In genomic region chr1:148756246-148756645, GRCh38 we compare ENCODE assay signal across 9 cellular contexts. TPM values are rescaled to one million over a fixed set of nuclear protein-coding genes. Genes with fewer than 3 reads are reported as not detected.
DNase-seq lines count a peak whose midpoint lies in the region; ATAC-seq, FAIRE-seq and TF ChIP-seq lines count a peak whose summit lies in the region.
"Not testable (repeated sequence)": the region's sequence is repeated elsewhere in the genome, so short reads cannot be mapped to it uniquely, and the experiment has no call there.
"Had no signal": no experiment of that assay in that cellular context is flagged by ENCODE, and none has a peak within 500 bp of the region (broad histone marks: within the 10 kb centered on the region; RNA-seq: fewer than 3 reads in every experiment).

No MANE protein-coding gene starts in this region.

- no CpG with 5 or more reads among the region's 2 CpGs for WGBS in K562 (ENCODE audit: insufficient coverage, low coverage, missing lambda C conversion rate)

- H3K4me2 ChIP-seq in PC-3 (ENCODE audit: low read length); K562 (ENCODE audit: insufficient read depth, low read length): not testable (repeated sequence)

- not testable (repeated sequence) for H3K27me3 ChIP-seq in PC-3 (ENCODE audit: low read length); K562 (ENCODE audit: control insufficient read depth in 2 of 2, insufficient read depth in 2 of 2, low read length in 2 of 2); foreskin keratinocyte

- H3K36me3 Mint-ChIP-seq in activated CD4-positive, alpha-beta T cell treated with anti-CD3 and anti-CD28 coated beads for 36 hours (ENCODE audit: low read depth); activated T-cell treated with anti-CD3 and anti-CD28 coated beads, Interleukin-2, amount 50 U/mL, for 4 hours (ENCODE audit: insufficient read depth); activated T-helper 17 cell treated with anti-CD3 and anti-CD28 coated beads, Interleukin-2, amount 50 U/mL, for 72 hours (ENCODE audit: low read depth): not testable (repeated sequence)

- TF ChIP-seq POLR2A in K562 (conservative IDR thresholded peaks at IDR 0.05), result not testable (repeated sequence)

- in situ Hi-C loops in K562 (cut with MboI), result loop anchor here (25.0 kb wide), 1 partner anchor 394 kb away; no protein-coding TSS in a partner anchor

- H3K27me3 Mint-ChIP-seq in activated CD4-positive, alpha-beta T cell treated with anti-CD3 and anti-CD28 coated beads for 36 hours; activated T-cell treated with anti-CD3 and anti-CD28 coated beads, Interleukin-2, amount 50 U/mL, for 4 hours (ENCODE audit: low read depth); activated T-helper 17 cell treated with anti-CD3 and anti-CD28 coated beads, Interleukin-2, amount 50 U/mL, for 72 hours: not testable (repeated sequence)

- intact Hi-C loops in PC-3 (cut with micrococcal nuclease); activated CD4-positive, alpha-beta T cell treated with anti-CD3 and anti-CD28 coated beads for 36 hours (cut with DNase I, micrococcal nuclease); K562 (cut with micrococcal nuclease): not testable (repeated sequence)

- POLR2A ChIA-PET in PC-3 (lab: Charles Lee; ENCODE audit: unreplicated experiment); activated CD4-positive, alpha-beta T cell treated with anti-CD3 and anti-CD28 coated beads for 36 hours (lab: Charles Lee); K562 (lab: Yijun Ruan, JAX): not testable (repeated sequence)

- not testable (repeated sequence) for H4K20me1 ChIP-seq in PC-3 (ENCODE audit: low read length); K562 (replicated peaks; ENCODE audit: control insufficient read depth, insufficient read depth, low read length)

- not testable (repeated sequence) for H3K9me3 ChIP-seq in PC-3 (ENCODE audit: low read length); K562 (replicated peaks; ENCODE audit: control insufficient read depth, insufficient read depth, low read depth, low read length)

- not testable (repeated sequence) for FAIRE-seq in K562 (lab: Jason Lieb, UNC)

- DNase-seq in PC-3; activated CD4-positive, alpha-beta T cell treated with anti-CD3 and anti-CD28 coated beads for 36 hours; activated T-cell treated with anti-CD3 and anti-CD28 coated beads, Interleukin-2, amount 50 U/mL, for 4 hours; K562 (ENCODE audit: extremely low read depth in 1 of 4, low spot score in 3 of 4); foreskin keratinocyte; stimulated activated naive CD8-positive, alpha-beta T cell treated with anti-CD3 and anti-CD28 coated beads, Interleukin-15, Interleukin-2, amounts not matched to agents 100 U/mL and 50 U/mL, for 24 hours: not testable (repeated sequence)

- H2AFZ ChIP-seq in PC-3 (ENCODE audit: low read length); K562 (ENCODE audit: low read depth, low read length): not testable (repeated sequence)

- not testable (repeated sequence) for H3K36me3 ChIP-seq in PC-3 (ENCODE audit: low read depth, low read length); K562 (ENCODE audit: control insufficient read depth, insufficient read depth, low read length)

- H3K9me3 Mint-ChIP-seq in activated CD4-positive, alpha-beta T cell treated with anti-CD3 and anti-CD28 coated beads for 36 hours (ENCODE audit: low read depth); activated T-cell treated with anti-CD3 and anti-CD28 coated beads, Interleukin-2, amount 50 U/mL, for 4 hours; activated T-helper 17 cell treated with anti-CD3 and anti-CD28 coated beads, Interleukin-2, amount 50 U/mL, for 72 hours: not testable (repeated sequence)

- ATAC-seq in PC-3, result peak; percentile 77
- peak; percentile 37 for ATAC-seq in activated CD4-positive, alpha-beta T cell treated with anti-CD3 and anti-CD28 coated beads for 36 hours
- ATAC-seq in activated T-cell treated with anti-CD3 and anti-CD28 coated beads, Interleukin-2, amount 50 U/mL, for 4 hours, result peak; percentile 37 to 44
- peak; percentile 35 for ATAC-seq in activated T-helper 17 cell treated with anti-CD3 and anti-CD28 coated beads, Interleukin-2, amount 50 U/mL, for 72 hours (replicated peaks)
- ATAC-seq in K562, result peak; percentile 25; the same call in 1 of the 3 replicates
- peak; percentile 76 for ATAC-seq in foreskin keratinocyte
- ATAC-seq in stimulated activated naive CD8-positive, alpha-beta T cell treated with anti-CD3 and anti-CD28 coated beads, Interleukin-15, Interleukin-2, amounts not matched to agents 100 U/mL and 50 U/mL, for 24 hours, result peak; percentile 51

- H3K9me2 ChIP-seq in PC-3 (replicated peaks; ENCODE audit: low read length), result not testable (repeated sequence)

- not testable (repeated sequence) for TF ChIP-seq RAD21 in K562 (CRISPR knock-in tag; conservative IDR thresholded peaks at IDR 0.05 in 1 of 2, IDR thresholded peaks at IDR 0.05 in 1 of 2)

- H3K27ac Mint-ChIP-seq in activated CD4-positive, alpha-beta T cell treated with anti-CD3 and anti-CD28 coated beads for 36 hours; activated T-helper 17 cell treated with anti-CD3 and anti-CD28 coated beads, Interleukin-2, amount 50 U/mL, for 72 hours: not testable (repeated sequence)

- CTCF ChIA-PET in PC-3 (lab: Charles Lee); activated CD4-positive, alpha-beta T cell treated with anti-CD3 and anti-CD28 coated beads for 36 hours (lab: Charles Lee); K562 (lab: Yijun Ruan, JAX; ENCODE audit: low intra/inter-chr PET ratio): not testable (repeated sequence)

- not testable (repeated sequence) for H3K79me2 ChIP-seq in PC-3 (ENCODE audit: low read length); K562 (ENCODE audit: control insufficient read depth, insufficient read depth, low read length)

- not testable (repeated sequence) for H3K4me1 ChIP-seq in PC-3 (ENCODE audit: insufficient read depth, low read length); K562 (replicated peaks in 1 of 2; ENCODE audit: control insufficient read depth in 2 of 2, insufficient read depth in 2 of 2, low read length in 2 of 2); foreskin keratinocyte

- H3K27ac ChIP-seq in PC-3 (ENCODE audit: low read length); K562 (ENCODE audit: extremely low read depth, low read depth, low read length); foreskin keratinocyte: not testable (repeated sequence)

- not testable (repeated sequence) for H3K9ac ChIP-seq in PC-3 (ENCODE audit: low read length); K562 (ENCODE audit: insufficient read depth in 1 of 2, low read depth in 2 of 2, low read length in 2 of 2)

- not testable (repeated sequence) for H3K4me3 Mint-ChIP-seq in activated CD4-positive, alpha-beta T cell treated with anti-CD3 and anti-CD28 coated beads for 36 hours; activated T-cell treated with anti-CD3 and anti-CD28 coated beads, Interleukin-2, amount 50 U/mL, for 4 hours; activated T-helper 17 cell treated with anti-CD3 and anti-CD28 coated beads, Interleukin-2, amount 50 U/mL, for 72 hours

- TF ChIP-seq CTCF in PC-3 (conservative IDR thresholded peaks at IDR 0.05; ENCODE audit: low read depth, low read length); K562 (IDR thresholded peaks at IDR 0.05 in 2 of 3, conservative IDR thresholded peaks at IDR 0.05 in 1 of 3; ENCODE audit: insufficient read depth in 2 of 3, low read depth in 1 of 3, low read length in 3 of 3); foreskin keratinocyte (conservative IDR thresholded peaks at IDR 0.05): not testable (repeated sequence)

- not testable (repeated sequence) for BruUV-seq in PC-3 (replicated peaks; lab: Mats Ljungman, UMichigan); K562 (replicated peaks; lab: Mats Ljungman, UMichigan)

- H3K9me1 ChIP-seq in K562 (ENCODE audit: control insufficient read depth, insufficient read depth, low read length), result not testable (repeated sequence)

- H3F3A ChIP-seq in PC-3 (ENCODE audit: low read length, unreplicated experiment), result not testable (repeated sequence)

- H3K4me1 Mint-ChIP-seq in activated CD4-positive, alpha-beta T cell treated with anti-CD3 and anti-CD28 coated beads for 36 hours; activated T-cell treated with anti-CD3 and anti-CD28 coated beads, Interleukin-2, amount 50 U/mL, for 4 hours (ENCODE audit: low read depth); activated T-helper 17 cell treated with anti-CD3 and anti-CD28 coated beads, Interleukin-2, amount 50 U/mL, for 72 hours: not testable (repeated sequence)

- not testable (repeated sequence) for H3K4me3 ChIP-seq in PC-3 (ENCODE audit: low read length); K562

- TF ChIP-seq EP300 in K562 (IDR thresholded peaks at IDR 0.05; ENCODE audit: low read length), result not testable (repeated sequence)

RNA-seq across cellular contexts. Expression of gene NUDT4B, which starts 7.7 kb away (rescaled TPM):
- total RNA-seq in PC-3 (2014; rRNA removed) (18.0 and 29.9 TPM in 2 replicates), K562 (2014; rRNA removed) (28.6 and 48.4 TPM in 2 replicates), K562 (2014; rRNA removed; fragmentation: Illumina TruSeq; extraction: Trizol) (1.2 and 1.6 TPM in 2 replicates), K562 (2015; rRNA removed; fragmentation: Illumina TruSeq; extraction: Trizol) (2.6 and 3.9 TPM in 2 replicates), K562 (2021) (2.8 TPM in 1 of 2 replicates, not detected in the other), foreskin keratinocyte (1.0 and 1.2 TPM in 2 replicates)
- total RNA-seq in activated CD4-positive, alpha-beta T cell treated with anti-CD3 and anti-CD28 coated beads for 36 hours, result under 1 TPM; 0.41 to 0.46 TPM
- 1 to 10 TPM in 1 of 3 donors, under 1 TPM in 1, not detected in 1; 0.96 to 1.5 TPM for total RNA-seq in activated T-cell treated with anti-CD3 and anti-CD28 coated beads, Interleukin-2, amount 50 U/mL, for 4 hours
- under 1 TPM in 1 of 2 donors, not detected in 1; 0.58 TPM for total RNA-seq in activated T-helper 17 cell treated with anti-CD3 and anti-CD28 coated beads, Interleukin-2, amount 50 U/mL, for 72 hours
- total RNA-seq in K562 (2011; cell fraction: chromatin; rRNA removed; ENCODE audit: low replicate concordance), result 14.6 and 15.3 TPM in 2 replicates
- 6.7 and 9.2 TPM in 2 replicates for total RNA-seq in K562 (2011; cell fraction: nucleolus; rRNA removed)
- total RNA-seq in K562 (2011; cell fraction: nucleoplasm; rRNA removed), result 7.5 and 12.6 TPM in 2 replicates
- polyA plus RNA-seq in K562 (2011; rRNA removed) (39.8 and 58.0 TPM in 2 replicates), K562 (2014; fragmentation: Illumina TruSeq; extraction: Trizol) (19.7 and 25.7 TPM in 2 replicates), K562 (2014; fragmentation: Nextera tagmentation; extraction: Ambion mirVana) (under 1 TPM in 1 of 2 experiments, not detected in 1; 0.06 TPM), K562 (2014; rRNA removed) (28.0 and 29.5 TPM in 2 replicates), foreskin keratinocyte (0.21 TPM in 1 of 2 replicates, not detected in the other)
- 13.5 and 44.3 TPM in 2 replicates for polyA plus RNA-seq in K562 (2011; cell fraction: cytosol; rRNA removed)
- polyA plus RNA-seq in K562 (2011; cell fraction: nucleus; rRNA removed), result 16.2 and 29.8 TPM in 2 replicates
- polyA plus RNA-seq in K562 (2012), result 2.3 and 11.8 TPM in 2 replicates
- 11.8 and 11.9 TPM in 2 replicates for polyA minus RNA-seq in K562 (2011; rRNA and poly(A)+ RNA removed)
- 7.3 and 14.6 TPM in 2 replicates for polyA minus RNA-seq in K562 (2011; cell fraction: cytosol; rRNA and poly(A)+ RNA removed)
- 1.3 and 2.9 TPM in 2 replicates for polyA minus RNA-seq in K562 (2011; cell fraction: nucleus; rRNA and poly(A)+ RNA removed)
- total RNA-seq: A673; CD4-positive, CD25-positive, alpha-beta regulatory T cell had no signal

Comparison
In these comparisons a context has a peak if more than half of its experiments do, and no peak if none do; other contexts are left out.
1. ATAC-seq: peak in every context shown above with its lines; median percentile 77 in PC-3; 76 in foreskin keratinocyte; 51 in stimulated activated naive CD8-positive, alpha-beta T cell treated with anti-CD3 and anti-CD28 coated beads, Interleukin-15, Interleukin-2, amounts not matched to agents 100 U/mL and 50 U/mL, for 24 hours; 40 in activated T-cell treated with anti-CD3 and anti-CD28 coated beads, Interleukin-2, amount 50 U/mL, for 4 hours; 37 in activated CD4-positive, alpha-beta T cell treated with anti-CD3 and anti-CD28 coated beads for 36 hours; 35 in activated T-helper 17 cell treated with anti-CD3 and anti-CD28 coated beads, Interleukin-2, amount 50 U/mL, for 72 hours; 25 in K562.